ENCODE assay signal across 14 cellular contexts in genomic region chr21:45207839-45208626, GRCh38.
A peak's percentile ranks its signal among the peaks of the same experiment; 100 is the strongest.
DNase-seq lines count a peak whose midpoint lies in the region; ATAC-seq and TF ChIP-seq lines count a peak whose summit lies in the region.
"Had no signal": no experiment of that assay in that cellular context is flagged by ENCODE, and none has a peak within 500 bp of the region (broad histone marks: within the 10 kb centered on the region; RNA-seq: fewer than 3 reads in every experiment).

No MANE protein-coding gene starts in this region.

- no peaks in the 10 kb centered on the region for H3K27me3 ChIP-seq in H9 (ENCODE audit: insufficient read depth, low read length)
- no peaks in the 10 kb centered on the region for H3K27me3 ChIP-seq in A673 (replicated peaks; ENCODE audit: insufficient read depth, low read depth, low read length, poor library complexity)
- no peaks in the 10 kb centered on the region for H3K27me3 ChIP-seq in lower lobe of right lung (ENCODE audit: low read depth)
- H3K27me3 ChIP-seq: adrenal gland, Peyer's patch, right lobe of liver had no signal

- no peak for TF ChIP-seq CTCF in H9 (conservative IDR thresholded peaks at IDR 0.05)
- no peak for TF ChIP-seq CTCF in A673 (conservative IDR thresholded peaks at IDR 0.05; ENCODE audit: low read depth, low read length)
- TF ChIP-seq CTCF in lower lobe of right lung (IDR thresholded peaks at IDR 0.05), result no peak

- H2BK15ac ChIP-seq in H9 (ENCODE audit: low read depth, low read length), result no peak overlapping the region

- H4K8ac ChIP-seq in H9 (replicated peaks; ENCODE audit: insufficient read length, low read depth, low read length), result no peak overlapping the region

- peaks cover 0 to 3% of the 10 kb centered on the region in 2 experiments; a peak in 1 of 4 replicates for H3K4me1 Mint-ChIP-seq in H9

- POLR2A ChIA-PET in A673 (lab: Charles Lee; ENCODE audit: low non-redundant PET), result interaction anchor here (0.6 kb wide), 1 partner anchor 131 kb away, joined by 4 read pairs; no protein-coding TSS in a partner anchor

- H3K4me3 Mint-ChIP-seq in H9, result no peak overlapping the region

- no peak overlapping the region for H2BK12ac ChIP-seq in H9 (ENCODE audit: insufficient read length, low read depth, low read length)

- H3K9ac ChIP-seq in H9 (ENCODE audit: extremely low read depth, insufficient read length, low read length), result no peak overlapping the region

- no peak overlapping the region for H3K56ac ChIP-seq in H9 (ENCODE audit: insufficient read length, low read depth, low read length)

- no peak overlapping the region for H3K14ac ChIP-seq in H9 (ENCODE audit: insufficient read depth, low read length)

- H3K36me3 ChIP-seq in A673 (ENCODE audit: insufficient read depth, low read length, poor library complexity, severe bottlenecking), result peaks cover 4% of the 10 kb centered on the region
- peaks cover 78% of the 10 kb centered on the region for H3K36me3 ChIP-seq in lower lobe of right lung
- H3K36me3 ChIP-seq: Peyer's patch, right lobe of liver had no signal

- H3K23ac ChIP-seq in H9 (ENCODE audit: insufficient read length, low read depth, low read length), result peak overlapping the region; percentile 25

- H4K20me1 ChIP-seq in H9 (ENCODE audit: control insufficient read depth, insufficient read depth, insufficient read length), result no peaks in the 10 kb centered on the region

- DNase-seq in NOMO-1 treated with DMSO at 0.1 percent for 48 hours (lab: John Stamatoyannopoulos, UW; ENCODE audit: unreplicated experiment) (peak; percentile 6), NOMO-1 treated with dmso at 0.1 percent for 144 hours (lab: John Stamatoyannopoulos, UW; ENCODE audit: unreplicated experiment) (no peak), H9 (no peak), pons (ENCODE audit: low spot score) (peak; percentile 45), A673 (ENCODE audit: low spot score) (no peak), iPS-NIHi11 (ENCODE audit: low spot score) (no peak), lower lobe of right lung (no peak)
- no peak for DNase-seq in activated naive CD4-positive, alpha-beta T cell treated with anti-CD3 and anti-CD28 coated beads, Interleukin-2, amount 50 U/mL, for 72 hours (ENCODE audit: low spot score in 2 of 2)
- DNase-seq: adrenal gland; NCI-H1694; NCI-H526; Peyer's patch; right lobe of liver; stimulated activated CD4-positive, alpha-beta T cell treated with anti-CD3 and anti-CD28 coated beads, Interleukin-2, amount 100 ng/mL, for 24 hours had no signal

- H4K5ac ChIP-seq in H9 (ENCODE audit: insufficient read length, low read depth, low read length), result no peak overlapping the region

- H3K79me1 ChIP-seq in H9 (ENCODE audit: insufficient read depth, low read depth, low read length, poor library complexity, severe bottlenecking), result no peaks in the 10 kb centered on the region

- CTCF ChIA-PET in A673 (lab: Charles Lee), result no interaction called here

- no peak overlapping the region for H3T11ph ChIP-seq in H9 (ENCODE audit: low read length)

- no CpG with 5 or more reads among the region's 9 CpGs for WGBS in H9 (ENCODE audit: extremely low coverage, insufficient read length, low lambda C conversion rate)

- no peak overlapping the region for H2BK5ac ChIP-seq in H9 (ENCODE audit: insufficient read length, low read length)

- H3K27ac ChIP-seq in H9 (ENCODE audit: insufficient read length, low read depth, low read length), result no peak overlapping the region
- no peak overlapping the region for H3K27ac ChIP-seq in A673 (ENCODE audit: low read depth, low read length, poor library complexity, severe bottlenecking)
- no peak overlapping the region for H3K27ac ChIP-seq in lower lobe of right lung
- H3K27ac ChIP-seq: adrenal gland, Peyer's patch, right lobe of liver had no signal

- H3K18ac ChIP-seq in H9 (ENCODE audit: insufficient read length, low read depth, low read length), result no peak overlapping the region

- intact Hi-C loops in A673 (cut with micrococcal nuclease; ENCODE audit: unreplicated experiment), result no loop called here
- intact Hi-C loops in lower lobe of right lung (cut with DNase I), result no loop called here

- H3K9me3 Mint-ChIP-seq in H9, result no peaks in the 10 kb centered on the region
- H3K9me3 Mint-ChIP-seq in activated naive CD4-positive, alpha-beta T cell treated with anti-CD3 and anti-CD28 coated beads, Interleukin-2, amount 50 U/mL, for 72 hours, result no peaks in the 10 kb centered on the region

- ATAC-seq in activated naive CD4-positive, alpha-beta T cell treated with anti-CD3 and anti-CD28 coated beads, Interleukin-2, amount 50 U/mL, for 72 hours, result no peak
- ATAC-seq in lower lobe of right lung, result no peak
- ATAC-seq: right lobe of liver had no signal

- H3K4me1 ChIP-seq in H9 (ENCODE audit: insufficient read depth, low read length) (no peaks in the 10 kb centered on the region), A673 (ENCODE audit: insufficient read depth, low read length, poor library complexity, severe bottlenecking) (no peaks in the 10 kb centered on the region), lower lobe of right lung (peaks cover 6% of the 10 kb centered on the region)
- H3K4me1 ChIP-seq: adrenal gland, Peyer's patch, right lobe of liver had no signal

- no peaks in the 10 kb centered on the region for H3K27me3 Mint-ChIP-seq in H9 (ENCODE audit: low read depth)

- no peak overlapping the region for H2AFZ ChIP-seq in H9 (ENCODE audit: low read length)

- no peak overlapping the region for H4K91ac ChIP-seq in H9 (ENCODE audit: insufficient read length, low read depth, low read length)

- H3K27ac Mint-ChIP-seq in H9, result no peak overlapping the region; a peak in 1 of 7 replicates
- H3K27ac Mint-ChIP-seq in activated naive CD4-positive, alpha-beta T cell treated with anti-CD3 and anti-CD28 coated beads, Interleukin-2, amount 50 U/mL, for 72 hours, result peak overlapping the region; percentile 3 to 57

- H2BK20ac ChIP-seq in H9 (ENCODE audit: low read depth, low read length, poor library complexity, severe bottlenecking), result no peak overlapping the region

- no TSS peak for BruUV-seq in A673 (replicated peaks; lab: Mats Ljungman, UMichigan)

- H3K4ac ChIP-seq in H9 (ENCODE audit: low read depth, low read length), result no peak overlapping the region

- H3K4me3 ChIP-seq in A673 (ENCODE audit: low read depth, low read length, poor library complexity, severe bottlenecking), result no peak overlapping the region
- no peak overlapping the region for H3K4me3 ChIP-seq in lower lobe of right lung
- H3K4me3 ChIP-seq: adrenal gland, Peyer's patch, right lobe of liver had no signal

- no peaks in the 10 kb centered on the region for H3K23me2 ChIP-seq in H9 (ENCODE audit: insufficient read length, low read depth, low read length, poor library complexity, severe bottlenecking)

- H3K4me2 ChIP-seq in H9 (ENCODE audit: insufficient read depth, insufficient read length, low read length), result no peak overlapping the region

- no peak overlapping the region for H2BK120ac ChIP-seq in H9 (ENCODE audit: low read depth, low read length, poor library complexity, severe bottlenecking)

- peaks cover 0 to 7% (median 0%) of the 10 kb centered on the region in 3 experiments; a peak in 3 of 7 replicates for H3K36me3 Mint-ChIP-seq in H9 (ENCODE audit: insufficient read depth in 1 of 3, low read depth in 3 of 3)
- H3K36me3 Mint-ChIP-seq in activated naive CD4-positive, alpha-beta T cell treated with anti-CD3 and anti-CD28 coated beads, Interleukin-2, amount 50 U/mL, for 72 hours, result peaks cover 0 to 13% of the 10 kb centered on the region in 2 donors

- H2AK5ac ChIP-seq in H9 (ENCODE audit: insufficient read length, low read length), result no peak overlapping the region

- H3K9me3 ChIP-seq in H9 (ENCODE audit: control insufficient read depth, low read depth, low read length) (no peaks in the 10 kb centered on the region), A673 (ENCODE audit: low read depth, low read length, poor library complexity, severe bottlenecking) (no peaks in the 10 kb centered on the region), lower lobe of right lung (no peaks in the 10 kb centered on the region)
- H3K9me3 ChIP-seq: adrenal gland, Peyer's patch, right lobe of liver had no signal

- H3K79me2 ChIP-seq in H9 (ENCODE audit: insufficient read depth, low read length), result no peaks in the 10 kb centered on the region

Comparison
In these comparisons a context has a peak if more than half of its experiments do, and no peak if none do; other contexts are left out.
1. DNase-seq: peak in NOMO-1 treated with DMSO at 0.1 percent for 48 hours (single experiment) and pons (single experiment); none in NOMO-1 treated with dmso at 0.1 percent for 144 hours (single experiment), H9 (single experiment), activated naive CD4-positive, alpha-beta T cell treated with anti-CD3 and anti-CD28 coated beads, Interleukin-2, amount 50 U/mL, for 72 hours (0 of 2), A673 (single experiment), iPS-NIHi11 (single experiment) and lower lobe of right lung (single experiment).
2. H3K27ac Mint-ChIP-seq: peak in activated naive CD4-positive, alpha-beta T cell treated with anti-CD3 and anti-CD28 coated beads, Interleukin-2, amount 50 U/mL, for 72 hours (2 of 2); none in H9 (0 of 3).